Comparison of ENCODE assay signal across 8 cellular contexts in genomic region chr16:22374311-22375116, GRCh38. TPM values are rescaled to one million over a fixed set of nuclear protein-coding genes. Genes with fewer than 3 reads are reported as not detected.
A peak's percentile ranks its signal among the peaks of the same experiment; 100 is the strongest.
DNase-seq lines count a peak whose midpoint lies in the region; ATAC-seq and TF ChIP-seq lines count a peak whose summit lies in the region.

TSS of gene CDR2 (minus strand) at chr16:22374619. CDS start at chr16:22374309, 310 bp downstream.

- TF ChIP-seq POLR2A in GM18505 (IDR thresholded peaks at IDR 0.05; ENCODE audit: borderline replicate concordance, extremely low read depth, insufficient read depth, insufficient read length) (peak; percentile 82), prostate gland (IDR thresholded peaks at IDR 0.05) (peak; percentile 89)

- TF ChIP-seq CTCF in prostate gland (IDR thresholded peaks at IDR 0.05) = peak in 1 of 4 experiments; percentile 6

- no peaks in the 10 kb centered on the region for H3K27me3 ChIP-seq in prostate gland (replicated peaks; ENCODE audit: insufficient read depth)

- H3K4me1 ChIP-seq in prostate gland (replicated peaks) (no peaks in the 10 kb centered on the region), urinary bladder (ENCODE audit: insufficient read depth) (peaks cover 3% of the 10 kb centered on the region)

- H3K9me3 ChIP-seq in prostate gland = no peaks in the 10 kb centered on the region

- WGBS in prostate gland = under 1% methylated on average over 61 of the region's 96 CpGs
- under 1% methylated on average over 96 of the region's 96 CpGs for WGBS in urinary bladder

- intact Hi-C loops in left ventricle myocardium superior (cut with micrococcal nuclease) (no loop called here), prostate gland (cut with DNase I) (loop anchor here (5.0 kb wide), 3 partner anchors 52 to 182 kb away; no protein-coding TSS in a partner anchor)

- ATAC-seq in GM18505 (IDR thresholded peaks at IDR 0.05; ENCODE audit: unreplicated experiment) (peak; percentile 88), HG02970 (IDR thresholded peaks at IDR 0.05; ENCODE audit: low FRiP score, unreplicated experiment) (peak; percentile 83), left ventricle myocardium superior (peak; percentile 97)

- H3K4me3 ChIP-seq in prostate gland (peak within 1 kb of the TSS; percentile 88 to 89), urinary bladder (ENCODE audit: low read depth, low read length) (peak within 1 kb of the TSS; percentile 90)

- H3K27ac ChIP-seq in prostate gland (peak within 1 kb of the TSS; percentile 82 to 88), urinary bladder (ENCODE audit: low read depth) (peak within 1 kb of the TSS; percentile 94)

- no peaks in the 10 kb centered on the region for H3K36me3 ChIP-seq in prostate gland
- H3K36me3 ChIP-seq in urinary bladder (ENCODE audit: insufficient read depth) = no peaks in the 10 kb centered on the region

- DNase-seq in NCI-H187 treated with DMSO at 0.1 percent for 48 hours (lab: John Stamatoyannopoulos, UW) (peak; percentile 73), T-helper 2 cell (peak; percentile 96 to 98 (median 97)), amygdala (lab: John Stamatoyannopoulos, UW) (peak; percentile 60 to 98 (median 93)), left ventricle myocardium superior (peak; percentile 98), prostate gland (ENCODE audit: low spot score) (peak; percentile 98)

RNA-seq across cellular contexts. Expression of gene CDR2, which starts in this region (rescaled TPM):
- 5.3 TPM for total RNA-seq in left ventricle myocardium superior
- total RNA-seq in prostate gland = 10 to 100 TPM; 24.5 to 31.9 TPM
- 48.6 TPM for total RNA-seq in urinary bladder
- 22.9 TPM for polyA plus RNA-seq in urinary bladder

Comparison
In these comparisons a context has a peak if more than half of its experiments do, and no peak if none do; other contexts are left out.
1. Peak in every context shown above with its lines: DNase-seq, ATAC-seq, H3K4me3 ChIP-seq and H3K27ac ChIP-seq.